Comparison of ENCODE assay signal across 8 cellular contexts in genomic region chr11:72584293-72584921, GRCh38.
DNase-seq lines count a peak whose midpoint lies in the region; ATAC-seq and TF ChIP-seq lines count a peak whose summit lies in the region.

No MANE protein-coding gene starts in this region.

- no peak for TF ChIP-seq CTCF in CD4-positive, alpha-beta T cell (IDR thresholded peaks at IDR 0.05)
- no peak for TF ChIP-seq CTCF in glutamatergic neuron (IDR thresholded peaks at IDR 0.05; ENCODE audit: partially characterized antibody, unreplicated experiment)

- no peaks in the 10 kb centered on the region for H3K9me3 ChIP-seq in CD4-positive, alpha-beta T cell (ENCODE audit: control insufficient read depth, low read length)

- peak; percentile 27 to 65 (median 43) for DNase-seq in CD4-positive, alpha-beta T cell
- DNase-seq in activated T-cell treated with anti-CD3 and anti-CD28 coated beads for 1 hour (ENCODE audit: low read depth) (peak; percentile 41), glutamatergic neuron (peak; percentile 27), sciatic nerve (ENCODE audit: low spot score) (peak; percentile 79), dedifferentiated amniotic fluid mesenchymal stem cell (ENCODE audit: extremely low spot score) (no peak), Kasumi-1 (lab: John Stamatoyannopoulos, UW) (no peak), NCI-H2081 (lab: John Stamatoyannopoulos, UW) (no peak), NCI-H510A (lab: John Stamatoyannopoulos, UW) (no peak)

- H3K27me3 ChIP-seq in CD4-positive, alpha-beta T cell (ENCODE audit: control insufficient read depth, insufficient read depth, low read length) = peaks cover 9% of the 10 kb centered on the region

- intact Hi-C loops in CD4-positive, alpha-beta T cell (cut with DNase I, micrococcal nuclease) = loop anchor here in 1 of 2 experiments (2.0 kb wide), 2 partner anchors 24 to 98 kb away; no protein-coding TSS in a partner anchor
- intact Hi-C loops in sciatic nerve (cut with DNase I) = no loop called here

- peak; percentile 65 for ATAC-seq in CD4-positive, alpha-beta T cell (ENCODE audit: poor library complexity)
- peak; percentile 58 for ATAC-seq in sciatic nerve

- peaks cover 35% of the 10 kb centered on the region for H3K27me3 Mint-ChIP-seq in CD4-positive, alpha-beta T cell
- peaks cover 21% of the 10 kb centered on the region for H3K27me3 Mint-ChIP-seq in glutamatergic neuron (ENCODE audit: unreplicated experiment)

- no peak overlapping the region for H3K27ac ChIP-seq in CD4-positive, alpha-beta T cell (ENCODE audit: low read depth, low read length)

- peaks cover 19% of the 10 kb centered on the region for H3K4me1 Mint-ChIP-seq in CD4-positive, alpha-beta T cell (ENCODE audit: low read depth)
- H3K4me1 Mint-ChIP-seq in glutamatergic neuron (ENCODE audit: low read depth, unreplicated experiment) = peaks cover 3% of the 10 kb centered on the region

- no peak overlapping the region for H3K27ac Mint-ChIP-seq in CD4-positive, alpha-beta T cell
- no peak overlapping the region for H3K27ac Mint-ChIP-seq in glutamatergic neuron (ENCODE audit: unreplicated experiment)

- peak overlapping the region; percentile 90 for H3K4me3 Mint-ChIP-seq in CD4-positive, alpha-beta T cell
- peak overlapping the region; percentile 58 for H3K4me3 Mint-ChIP-seq in glutamatergic neuron (ENCODE audit: unreplicated experiment)

- no peaks in the 10 kb centered on the region for H3K36me3 Mint-ChIP-seq in CD4-positive, alpha-beta T cell (ENCODE audit: low read depth)
- H3K36me3 Mint-ChIP-seq in glutamatergic neuron (ENCODE audit: unreplicated experiment) = peaks cover 4% of the 10 kb centered on the region

- CTCF ChIA-PET in CD4-positive, alpha-beta T cell (lab: Charles Lee) = interaction anchor here (1.1 kb wide), 1 partner anchor 59 kb away, joined by 7 read pairs; no protein-coding TSS in a partner anchor

- H3K9me3 Mint-ChIP-seq in CD4-positive, alpha-beta T cell = no peaks in the 10 kb centered on the region
- H3K9me3 Mint-ChIP-seq in glutamatergic neuron (ENCODE audit: unreplicated experiment) = peaks cover 1% of the 10 kb centered on the region

- POLR2A ChIA-PET in CD4-positive, alpha-beta T cell (lab: Charles Lee) = no interaction called here

Comparison
In these comparisons a context has a peak if more than half of its experiments do, and no peak if none do; other contexts are left out.
1. DNase-seq: peak in CD4-positive, alpha-beta T cell (10 of 10), activated T-cell treated with anti-CD3 and anti-CD28 coated beads for 1 hour (single experiment), glutamatergic neuron (single experiment) and sciatic nerve (single experiment); none in dedifferentiated amniotic fluid mesenchymal stem cell (single experiment), Kasumi-1 (0 of 2), NCI-H2081 (0 of 2) and NCI-H510A (single experiment).